ENCODE assay signal across 10 cellular contexts in genomic region chr22:35446365-35446764, GRCh38. TPM values are rescaled to one million over a fixed set of nuclear protein-coding genes. Genes with fewer than 3 reads are reported as not detected.
DNase-seq lines count a peak whose midpoint lies in the region; ATAC-seq and TF ChIP-seq lines count a peak whose summit lies in the region.
"Had no signal": no experiment of that assay in that cellular context is flagged by ENCODE, and none has a peak within 500 bp of the region (broad histone marks: within the 10 kb centered on the region; RNA-seq: fewer than 3 reads in every experiment).

No MANE protein-coding gene starts in this region.

- no peak for TF ChIP-seq CTCF in type B pancreatic cell (conservative IDR thresholded peaks at IDR 0.05)

- no peak overlapping the region for H3K27ac Mint-ChIP-seq in type B pancreatic cell

- H3K4me3 Mint-ChIP-seq in type B pancreatic cell, result no peak overlapping the region
- H3K4me3 Mint-ChIP-seq: CD8-positive, alpha-beta memory T cell had no signal

- ATAC-seq in esophagus mucosa (peak; percentile 63), GM19455 (IDR thresholded peaks at IDR 0.05; ENCODE audit: unreplicated experiment) (no peak), GM19324 (IDR thresholded peaks at IDR 0.05; ENCODE audit: low FRiP score, unreplicated experiment) (no peak)

- DNase-seq in AG20443 (ENCODE audit: low spot score) (peak; percentile 77), RKO (ENCODE audit: low spot score) (peak; percentile 93), occipital lobe (lab: John Stamatoyannopoulos, UW) (peak; percentile 37), type B pancreatic cell (ENCODE audit: extremely low spot score, unreplicated experiment) (no peak), mesenteric fat pad (ENCODE audit: low spot score) (no peak)
- DNase-seq: CD8-positive, alpha-beta memory T cell; NCI-H524 had no signal

- H3K4me1 Mint-ChIP-seq in type B pancreatic cell (ENCODE audit: unreplicated experiment), result peaks cover 40% of the 10 kb centered on the region

- H3K27me3 Mint-ChIP-seq in type B pancreatic cell, result no peaks in the 10 kb centered on the region
- H3K27me3 Mint-ChIP-seq: CD8-positive, alpha-beta memory T cell had no signal

- H3K36me3 Mint-ChIP-seq in type B pancreatic cell, result no peaks in the 10 kb centered on the region

- H3K9me3 Mint-ChIP-seq in type B pancreatic cell, result no peaks in the 10 kb centered on the region
- H3K9me3 Mint-ChIP-seq: CD8-positive, alpha-beta memory T cell had no signal

RNA-seq across cellular contexts. Expression of gene MCM5, which starts 46.4 kb away (rescaled TPM):
- 34.4 TPM for total RNA-seq in esophagus mucosa
- total RNA-seq in occipital lobe, result 11.9 TPM
- total RNA-seq in type B pancreatic cell (ENCODE audit: low replicate concordance), result 45.5 and 98.0 TPM in 2 replicates
- total RNA-seq in mesenteric fat pad, result 12.4 TPM

Comparison
In these comparisons a context has a peak if more than half of its experiments do, and no peak if none do; other contexts are left out.
1. DNase-seq: peak in AG20443 (single experiment), RKO (single experiment) and occipital lobe (single experiment); none in type B pancreatic cell (single experiment) and mesenteric fat pad (single experiment).